In genomic region chr16:66650707-66651473, GRCh38 we compare ENCODE assay signal across 8 cellular contexts. TPM values are rescaled to one million over a fixed set of nuclear protein-coding genes. Genes with fewer than 3 reads are reported as not detected.
DNase-seq lines count a peak whose midpoint lies in the region; ATAC-seq and TF ChIP-seq lines count a peak whose summit lies in the region.

No MANE protein-coding gene starts in this region.

- H3K27ac ChIP-seq in brain microvascular endothelial cell (no peak overlapping the region), iPS-18a (ENCODE audit: low read length) (no peak overlapping the region), skeletal muscle tissue (ENCODE audit: low read depth, low read length) (no peak overlapping the region)

- peaks cover 12% of the 10 kb centered on the region for H3K4me1 ChIP-seq in iPS-18a (ENCODE audit: control insufficient read depth, low read depth, low read length)
- H3K4me1 ChIP-seq in skeletal muscle tissue (ENCODE audit: control insufficient read depth in 3 of 3, insufficient read depth in 3 of 3, low read length in 3 of 3): peaks cover 3 to 6% (median 4%) of the 10 kb centered on the region in 3 donors

- in situ Hi-C loops in GM13976 (cut with MboI; ENCODE audit: low sequenced_read_pairs, unreplicated experiment): no loop called here
- in situ Hi-C loops in brain microvascular endothelial cell (cut with HindIII; ENCODE audit: low pct_ligation_motif_present, low sequenced_read_pairs): no loop called here

- DNase-seq in GM13976 (ENCODE audit: low spot score) (peak; percentile 80), NCI-H2107 (lab: John Stamatoyannopoulos, UW) (peak; percentile 66), UCSD-AML1 (lab: John Stamatoyannopoulos, UW; ENCODE audit: unreplicated experiment) (peak; percentile 63), brain microvascular endothelial cell (peak; percentile 81), T1000 (lab: John Stamatoyannopoulos, UW) (no peak)

- no peaks in the 10 kb centered on the region for H3K27me3 ChIP-seq in brain microvascular endothelial cell (replicated peaks)
- no peaks in the 10 kb centered on the region for H3K27me3 ChIP-seq in iPS-18a (ENCODE audit: control insufficient read depth, insufficient read depth, low read length)
- no peaks in the 10 kb centered on the region for H3K27me3 ChIP-seq in skeletal muscle tissue (ENCODE audit: control insufficient read depth in 3 of 3, insufficient read depth in 3 of 3, low read length in 3 of 3)

- peak; percentile 74 for ATAC-seq in HG03025 (IDR thresholded peaks at IDR 0.05; ENCODE audit: low FRiP score, unreplicated experiment)

- H3K36me3 ChIP-seq in brain microvascular endothelial cell (replicated peaks): no peaks in the 10 kb centered on the region
- no peaks in the 10 kb centered on the region for H3K36me3 ChIP-seq in iPS-18a (ENCODE audit: control insufficient read depth, low read depth, low read length)
- no peaks in the 10 kb centered on the region for H3K36me3 ChIP-seq in skeletal muscle tissue (ENCODE audit: control insufficient read depth in 3 of 3, insufficient read depth in 3 of 3, low read length in 3 of 3)

- TF ChIP-seq CTCF in GM13976 (IDR thresholded peaks at IDR 0.05; ENCODE audit: borderline replicate concordance, control extremely low read depth, extremely low read depth, insufficient read depth, missing control alignments) (peak; percentile 80), brain microvascular endothelial cell (IDR thresholded peaks at IDR 0.05; ENCODE audit: low read depth, low read length, missing control alignments) (peak; percentile 99)

- H3K9ac ChIP-seq in iPS-18a (ENCODE audit: low read length) (no peak overlapping the region), skeletal muscle tissue (ENCODE audit: low read depth in 1 of 3, low read length in 3 of 3) (no peak overlapping the region)

- H3K9me3 ChIP-seq in iPS-18a (ENCODE audit: control insufficient read depth, low read depth, low read length) (no peaks in the 10 kb centered on the region), skeletal muscle tissue (ENCODE audit: control insufficient read depth in 3 of 3, low read length in 3 of 3) (no peaks in the 10 kb centered on the region)

- H3K4me3 ChIP-seq in brain microvascular endothelial cell (ENCODE audit: low read depth, low read length): peak overlapping the region; percentile 18
- H3K4me3 ChIP-seq in iPS-18a (ENCODE audit: low read length): peak overlapping the region; percentile 50
- H3K4me3 ChIP-seq in skeletal muscle tissue (ENCODE audit: low read length in 3 of 3): peak overlapping the region in 2 of 3 donors; percentile 37 to 59

RNA-seq across cellular contexts. Expression of gene CMTM4, which starts 45.7 kb away (rescaled TPM):
- total RNA-seq in skeletal muscle tissue: 10.4 TPM

RNA-seq across cellular contexts. Expression of gene CMTM3, which starts 46.4 kb away (rescaled TPM):
- 23.0 TPM for total RNA-seq in skeletal muscle tissue
